Comparison of ENCODE assay signal across 22 cellular contexts in genomic region chrX:29496636-29497180, GRCh38.
"Had no signal": no experiment of that assay in that cellular context is flagged by ENCODE, and none has a peak within 500 bp of the region (broad histone marks: within the 10 kb centered on the region; RNA-seq: fewer than 3 reads in every experiment).

No MANE protein-coding gene starts in this region.

- H3K27me3 ChIP-seq: adrenal gland, ascending aorta, esophagus squamous epithelium, foreskin keratinocyte, neural progenitor cell, upper lobe of left lung had no signal

- H3K4me3 ChIP-seq: adrenal gland, ascending aorta, dorsolateral prefrontal cortex, esophagus squamous epithelium, lower lobe of right lung, neural progenitor cell, thoracic aorta, upper lobe of left lung had no signal

- H3K9me3 ChIP-seq: adrenal gland, ascending aorta, esophagus squamous epithelium, lower lobe of right lung, thoracic aorta, upper lobe of left lung had no signal

- H3K36me3 Mint-ChIP-seq: activated naive CD4-positive, alpha-beta T cell treated with anti-CD3 and anti-CD28 coated beads, Interleukin-2, amount 50 U/mL, for 72 hours; naive B cell; neural progenitor cell had no signal

- H3K4me1 Mint-ChIP-seq: naive B cell, neural progenitor cell had no signal

- H3K36me3 ChIP-seq: adrenal gland, ascending aorta, esophagus squamous epithelium, lower lobe of right lung, neural progenitor cell, thoracic aorta, upper lobe of left lung had no signal

- H3K4me1 ChIP-seq: adrenal gland, ascending aorta, esophagus squamous epithelium, foreskin keratinocyte, lower lobe of right lung, neural progenitor cell, upper lobe of left lung had no signal

- H3K27ac Mint-ChIP-seq: activated CD8-positive, alpha-beta T cell treated with anti-CD3 and anti-CD28 coated beads, Interleukin-2, amount 10 ng/mL, durations not matched to agents 7 days and 5 days; activated naive CD4-positive, alpha-beta T cell treated with anti-CD3 and anti-CD28 coated beads, Interleukin-2, amount 50 U/mL, for 72 hours; naive B cell; neural progenitor cell; progenitor cell of endocrine pancreas had no signal

- ATAC-seq: activated CD8-positive, alpha-beta T cell treated with anti-CD3 and anti-CD28 coated beads, Interleukin-2, amount 10 ng/mL, durations not matched to agents 7 days and 5 days; activated naive CD4-positive, alpha-beta T cell treated with anti-CD3 and anti-CD28 coated beads, Interleukin-2, amount 50 U/mL, for 72 hours; foreskin keratinocyte; left lobe of liver; lower lobe of right lung had no signal

- DNase-seq: activated CD4-positive, alpha-beta T cell treated with anti-CD3 and anti-CD28 coated beads for 1 hour; activated CD4-positive, alpha-beta T cell treated with anti-CD3 and anti-CD28 coated beads, Interleukin-2, amount 50 U/mL, for 1 hour; activated CD8-positive, alpha-beta T cell treated with anti-CD3 and anti-CD28 coated beads, Interleukin-2, amount 10 ng/mL, durations not matched to agents 7 days and 5 days; activated T-cell treated with anti-CD3 and anti-CD28 coated beads, Interleukin-2, amount 50 U/mL, for 1 hour; adrenal gland; central memory CD4-positive, alpha-beta T cell; dorsolateral prefrontal cortex; esophagus squamous epithelium; foreskin keratinocyte; lower lobe of right lung; naive B cell; retina; stimulated activated CD4-positive, alpha-beta T cell treated with anti-CD3 and anti-CD28 coated beads, Interleukin-4, amount 100 ng/mL, for 1 hour; stimulated activated naive CD4-positive, alpha-beta T cell; T-helper 1 cell; upper lobe of left lung had no signal

- H3K27ac ChIP-seq: adrenal gland, ascending aorta, dorsolateral prefrontal cortex, esophagus squamous epithelium, foreskin keratinocyte, lower lobe of right lung, neural progenitor cell, thoracic aorta, upper lobe of left lung had no signal

- H3K27me3 Mint-ChIP-seq: naive B cell, progenitor cell of endocrine pancreas had no signal

- H3K4me3 Mint-ChIP-seq: activated CD8-positive, alpha-beta T cell treated with anti-CD3 and anti-CD28 coated beads, Interleukin-2, amount 10 ng/mL, durations not matched to agents 7 days and 5 days; naive B cell; neural progenitor cell had no signal
